Comparison of ENCODE assay signal across 2 cellular contexts in the genomic region with DNA sequence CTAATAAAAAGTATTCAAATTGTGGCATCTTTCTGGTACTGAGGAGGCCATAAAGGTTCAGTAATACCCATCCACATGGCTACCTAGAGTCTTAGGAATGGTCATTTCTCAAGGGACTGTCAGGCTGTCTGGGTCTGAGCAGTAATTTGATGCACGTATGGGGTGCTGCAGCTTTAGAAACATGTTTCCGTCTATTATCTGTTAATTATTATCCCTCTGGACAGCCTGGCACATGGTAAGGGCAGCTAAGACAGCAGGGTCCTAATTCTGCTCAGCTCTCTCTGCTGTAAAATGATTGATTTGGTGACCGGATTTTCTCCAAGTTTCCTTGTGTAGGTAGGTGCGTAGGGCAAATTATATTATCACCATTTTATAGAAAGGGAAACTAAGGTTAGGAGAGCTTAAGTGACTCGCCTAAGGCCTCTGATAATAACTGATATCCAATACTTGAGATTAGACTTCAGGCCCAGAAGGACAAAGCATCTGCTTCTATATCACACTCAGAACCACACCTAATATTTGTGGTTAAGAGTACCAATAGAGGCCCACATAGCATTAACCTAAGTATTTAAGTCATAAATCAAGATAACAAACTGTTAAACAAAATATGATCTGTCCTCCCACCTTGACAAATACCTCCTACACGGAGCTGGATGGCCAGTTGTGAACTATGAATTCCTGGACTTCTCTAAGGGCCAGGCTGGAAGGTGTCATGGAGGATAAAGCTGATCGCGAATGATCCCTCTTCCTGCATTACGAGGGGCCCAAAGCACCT.
TF ChIP-seq lines count a peak whose summit lies in the region.

No MANE protein-coding gene starts in this region.

TF ChIP-seq in A549, 52 proteins besides CTCF, POLR2A, EP300 and RAD21:
- TF ChIP-seq HOXB13 (CRISPR knock-in tag; IDR thresholded peaks at IDR 0.05; ENCODE audit: low read depth) (no peak), MAZ (IDR thresholded peaks at IDR 0.05; ENCODE audit: borderline replicate concordance, low read depth, low read length) (no peak), BHLHE40 (IDR thresholded peaks at IDR 0.05; ENCODE audit: low read depth, low read length) (no peak), EHF (CRISPR knock-in tag; IDR thresholded peaks at IDR 0.05) (no peak), KDM5A (IDR thresholded peaks at IDR 0.05) (no peak), SREBF2 (IDR thresholded peaks at IDR 0.05) (no peak), TFCP2L1 (CRISPR knock-in tag; IDR thresholded peaks at IDR 0.05) (no peak), HOXB5 (CRISPR knock-in tag; IDR thresholded peaks at IDR 0.05) (no peak), CHD2 (IDR thresholded peaks at IDR 0.05; ENCODE audit: low read length, partially characterized antibody) (no peak), MAFK (IDR thresholded peaks at IDR 0.05; ENCODE audit: partially characterized antibody) (no peak), EHMT2 (IDR thresholded peaks at IDR 0.05; ENCODE audit: low read depth) (no peak), ZC3H11A (IDR thresholded peaks at IDR 0.05) (no peak)
- TF ChIP-seq, protein P1, sequence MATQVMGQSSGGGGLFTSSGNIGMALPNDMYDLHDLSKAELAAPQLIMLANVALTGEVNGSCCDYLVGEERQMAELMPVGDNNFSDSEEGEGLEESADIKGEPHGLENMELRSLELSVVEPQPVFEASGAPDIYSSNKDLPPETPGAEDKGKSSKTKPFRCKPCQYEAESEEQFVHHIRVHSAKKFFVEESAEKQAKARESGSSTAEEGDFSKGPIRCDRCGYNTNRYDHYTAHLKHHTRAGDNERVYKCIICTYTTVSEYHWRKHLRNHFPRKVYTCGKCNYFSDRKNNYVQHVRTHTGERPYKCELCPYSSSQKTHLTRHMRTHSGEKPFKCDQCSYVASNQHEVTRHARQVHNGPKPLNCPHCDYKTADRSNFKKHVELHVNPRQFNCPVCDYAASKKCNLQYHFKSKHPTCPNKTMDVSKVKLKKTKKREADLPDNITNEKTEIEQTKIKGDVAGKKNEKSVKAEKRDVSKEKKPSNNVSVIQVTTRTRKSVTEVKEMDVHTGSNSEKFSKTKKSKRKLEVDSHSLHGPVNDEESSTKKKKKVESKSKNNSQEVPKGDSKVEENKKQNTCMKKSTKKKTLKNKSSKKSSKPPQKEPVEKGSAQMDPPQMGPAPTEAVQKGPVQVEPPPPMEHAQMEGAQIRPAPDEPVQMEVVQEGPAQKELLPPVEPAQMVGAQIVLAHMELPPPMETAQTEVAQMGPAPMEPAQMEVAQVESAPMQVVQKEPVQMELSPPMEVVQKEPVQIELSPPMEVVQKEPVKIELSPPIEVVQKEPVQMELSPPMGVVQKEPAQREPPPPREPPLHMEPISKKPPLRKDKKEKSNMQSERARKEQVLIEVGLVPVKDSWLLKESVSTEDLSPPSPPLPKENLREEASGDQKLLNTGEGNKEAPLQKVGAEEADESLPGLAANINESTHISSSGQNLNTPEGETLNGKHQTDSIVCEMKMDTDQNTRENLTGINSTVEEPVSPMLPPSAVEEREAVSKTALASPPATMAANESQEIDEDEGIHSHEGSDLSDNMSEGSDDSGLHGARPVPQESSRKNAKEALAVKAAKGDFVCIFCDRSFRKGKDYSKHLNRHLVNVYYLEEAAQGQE (IDR thresholded peaks at IDR 0.05) = no peak
- TF ChIP-seq, protein P2, sequence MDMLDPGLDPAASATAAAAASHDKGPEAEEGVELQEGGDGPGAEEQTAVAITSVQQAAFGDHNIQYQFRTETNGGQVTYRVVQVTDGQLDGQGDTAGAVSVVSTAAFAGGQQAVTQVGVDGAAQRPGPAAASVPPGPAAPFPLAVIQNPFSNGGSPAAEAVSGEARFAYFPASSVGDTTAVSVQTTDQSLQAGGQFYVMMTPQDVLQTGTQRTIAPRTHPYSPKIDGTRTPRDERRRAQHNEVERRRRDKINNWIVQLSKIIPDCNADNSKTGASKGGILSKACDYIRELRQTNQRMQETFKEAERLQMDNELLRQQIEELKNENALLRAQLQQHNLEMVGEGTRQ (IDR thresholded peaks at IDR 0.05) = no peak
- TF ChIP-seq, protein P3, sequence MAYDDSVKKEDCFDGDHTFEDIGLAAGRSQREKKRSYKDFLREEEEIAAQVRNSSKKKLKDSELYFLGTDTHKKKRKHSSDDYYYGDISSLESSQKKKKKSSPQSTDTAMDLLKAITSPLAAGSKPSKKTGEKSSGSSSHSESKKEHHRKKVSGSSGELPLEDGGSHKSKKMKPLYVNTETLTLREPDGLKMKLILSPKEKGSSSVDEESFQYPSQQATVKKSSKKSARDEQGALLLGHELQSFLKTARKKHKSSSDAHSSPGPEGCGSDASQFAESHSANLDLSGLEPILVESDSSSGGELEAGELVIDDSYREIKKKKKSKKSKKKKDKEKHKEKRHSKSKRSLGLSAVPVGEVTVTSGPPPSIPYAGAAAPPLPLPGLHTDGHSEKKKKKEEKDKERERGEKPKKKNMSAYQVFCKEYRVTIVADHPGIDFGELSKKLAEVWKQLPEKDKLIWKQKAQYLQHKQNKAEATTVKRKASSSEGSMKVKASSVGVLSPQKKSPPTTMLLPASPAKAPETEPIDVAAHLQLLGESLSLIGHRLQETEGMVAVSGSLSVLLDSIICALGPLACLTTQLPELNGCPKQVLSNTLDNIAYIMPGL (CRISPR knock-in tag; IDR thresholded peaks at IDR 0.05; ENCODE audit: borderline replicate concordance) = no peak

TF ChIP-seq in HEK293, 187 proteins besides CTCF, POLR2A, EP300 and RAD21:
- TF ChIP-seq, protein P4, sequence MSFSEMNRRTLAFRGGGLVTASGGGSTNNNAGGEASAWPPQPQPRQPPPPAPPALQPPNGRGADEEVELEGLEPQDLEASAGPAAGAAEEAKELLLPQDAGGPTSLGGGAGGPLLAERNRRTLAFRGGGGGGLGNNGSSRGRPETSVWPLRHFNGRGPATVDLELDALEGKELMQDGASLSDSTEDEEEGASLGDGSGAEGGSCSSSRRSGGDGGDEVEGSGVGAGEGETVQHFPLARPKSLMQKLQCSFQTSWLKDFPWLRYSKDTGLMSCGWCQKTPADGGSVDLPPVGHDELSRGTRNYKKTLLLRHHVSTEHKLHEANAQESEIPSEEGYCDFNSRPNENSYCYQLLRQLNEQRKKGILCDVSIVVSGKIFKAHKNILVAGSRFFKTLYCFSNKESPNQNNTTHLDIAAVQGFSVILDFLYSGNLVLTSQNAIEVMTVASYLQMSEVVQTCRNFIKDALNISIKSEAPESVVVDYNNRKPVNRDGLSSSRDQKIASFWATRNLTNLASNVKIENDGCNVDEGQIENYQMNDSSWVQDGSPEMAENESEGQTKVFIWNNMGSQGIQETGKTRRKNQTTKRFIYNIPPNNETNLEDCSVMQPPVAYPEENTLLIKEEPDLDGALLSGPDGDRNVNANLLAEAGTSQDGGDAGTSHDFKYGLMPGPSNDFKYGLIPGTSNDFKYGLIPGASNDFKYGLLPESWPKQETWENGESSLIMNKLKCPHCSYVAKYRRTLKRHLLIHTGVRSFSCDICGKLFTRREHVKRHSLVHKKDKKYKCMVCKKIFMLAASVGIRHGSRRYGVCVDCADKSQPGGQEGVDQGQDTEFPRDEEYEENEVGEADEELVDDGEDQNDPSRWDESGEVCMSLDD (tag by site-specific recombination; IDR thresholded peaks at IDR 0.05) = no peak
- TF ChIP-seq ZNF530 (tag by site-specific recombination; IDR thresholded peaks at IDR 0.05; ENCODE audit: low read depth) (no peak), ZNF335 (tag by site-specific recombination; conservative IDR thresholded peaks at IDR 0.05) (peak; percentile 46), ZFHX2 (tag by site-specific recombination; conservative IDR thresholded peaks at IDR 0.05) (peak; percentile 53), EGR2 (tag by site-specific recombination; IDR thresholded peaks at IDR 0.05; ENCODE audit: low read depth) (peak; percentile 57; the same call in 1 of the 2 replicates)
